ENCODE assay signal across 9 cellular contexts in the genomic region with DNA sequence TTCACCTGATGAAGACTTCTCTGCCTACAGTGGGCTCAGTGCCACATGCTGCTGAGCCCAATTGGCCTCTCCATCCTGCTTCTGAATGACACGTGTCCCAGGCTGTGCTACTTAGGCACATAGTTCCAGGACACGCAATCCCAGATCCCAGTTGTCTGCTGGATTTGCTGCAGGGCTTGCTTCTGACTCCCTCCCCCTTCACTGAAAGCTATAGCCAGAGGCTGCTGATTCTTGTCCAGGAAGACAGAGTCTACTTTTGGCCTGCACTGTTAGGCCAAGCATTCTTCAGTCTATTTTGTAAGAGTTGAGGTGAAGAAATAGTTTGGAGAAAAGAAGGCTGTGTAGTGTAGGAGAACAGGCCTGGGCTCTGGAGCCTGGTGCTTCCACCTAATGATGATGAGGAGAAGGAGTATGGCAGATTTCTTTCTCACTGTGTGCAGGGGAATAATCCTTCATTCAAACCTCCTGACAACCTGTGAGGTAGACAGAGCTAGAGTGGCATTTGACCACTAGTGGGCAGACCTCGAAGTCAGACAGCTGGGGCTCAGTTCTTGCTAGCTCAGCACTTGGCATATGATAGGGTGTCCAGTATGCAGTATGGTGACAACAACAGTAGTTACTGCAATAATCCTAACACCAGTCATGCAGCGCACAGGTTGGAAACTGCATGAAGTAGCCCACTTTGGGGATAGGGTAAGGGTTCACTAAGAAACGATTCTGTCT. TPM values are rescaled to one million over a fixed set of nuclear protein-coding genes. Genes with fewer than 3 reads are reported as not detected.
DNase-seq lines count a peak whose midpoint lies in the region; ATAC-seq, FAIRE-seq and TF ChIP-seq lines count a peak whose summit lies in the region.
"Had no signal": no experiment of that assay in that cellular context is flagged by ENCODE, and none has a peak within 500 bp of the region (broad histone marks: within the 10 kb centered on the region; RNA-seq: fewer than 3 reads in every experiment).

No MANE protein-coding gene starts in this region.

- DNase-seq in D721Med (ENCODE audit: insufficient read length, low spot score) (no peak), H7 (peak; percentile 38), UCSD-AML1 (lab: John Stamatoyannopoulos, UW; ENCODE audit: unreplicated experiment) (peak; percentile 37), right atrium auricular region (ENCODE audit: low spot score) (peak; percentile 75), thoracic aorta (ENCODE audit: low spot score) (peak; percentile 25), retina (no peak), globus pallidus (ENCODE audit: low spot score) (no peak)

- TF ChIP-seq CTCF in D721Med (IDR thresholded peaks at IDR 0.05; ENCODE audit: insufficient read depth, missing control alignments): peak; percentile 40
- peak in 1 of 2 donors; percentile 44 for TF ChIP-seq CTCF in right atrium auricular region (IDR thresholded peaks at IDR 0.05)
- TF ChIP-seq CTCF in thoracic aorta (IDR thresholded peaks at IDR 0.05): peak; percentile 21

- H3K27me3 ChIP-seq in H7 (ENCODE audit: control insufficient read depth, insufficient read depth, low read length) (no peaks in the 10 kb centered on the region), right atrium auricular region (no peaks in the 10 kb centered on the region), thoracic aorta (replicated peaks; ENCODE audit: insufficient read depth) (no peaks in the 10 kb centered on the region)
- H3K27me3 ChIP-seq: ovary had no signal

- H3K27ac ChIP-seq in right atrium auricular region: peak overlapping the region in 1 of 2 donors; percentile 37
- H3K27ac ChIP-seq in thoracic aorta: peak overlapping the region; percentile 70 to 79
- H3K27ac ChIP-seq: ovary had no signal

- FAIRE-seq in D721Med (lab: Jason Lieb, UNC): no peak

- H3K4me1 ChIP-seq in right atrium auricular region: peaks cover 0 to 13% of the 10 kb centered on the region in 2 donors
- peaks cover 29 to 68% of the 10 kb centered on the region in 2 donors for H3K4me1 ChIP-seq in thoracic aorta (ENCODE audit: control insufficient read depth in 1 of 2, low read depth in 2 of 2)

- no peaks in the 10 kb centered on the region for H3K36me3 ChIP-seq in H7 (replicated peaks; ENCODE audit: control insufficient read depth, insufficient read depth, low read length)
- no peaks in the 10 kb centered on the region for H3K36me3 ChIP-seq in right atrium auricular region
- no peaks in the 10 kb centered on the region for H3K36me3 ChIP-seq in thoracic aorta
- H3K36me3 ChIP-seq: ovary had no signal

- ATAC-seq in thoracic aorta (ENCODE audit: insufficient number of reproducible peaks, low FRiP score, low read depth) (peak; percentile 70), HG02571 (IDR thresholded peaks at IDR 0.05; ENCODE audit: unreplicated experiment) (no peak)

- H3K9me3 ChIP-seq in right atrium auricular region: no peaks in the 10 kb centered on the region
- no peaks in the 10 kb centered on the region for H3K9me3 ChIP-seq in thoracic aorta
- H3K9me3 ChIP-seq: ovary had no signal

- H3K4me3 ChIP-seq in H7 (ENCODE audit: insufficient read depth, low read depth, low read length) (no peak overlapping the region), right atrium auricular region (no peak overlapping the region), thoracic aorta (no peak overlapping the region)
- H3K4me3 ChIP-seq: ovary had no signal

RNA-seq across cellular contexts. Expression of gene ASPN, which starts 19.5 kb away (rescaled TPM):
- not detected in 2 replicates for total RNA-seq in H7 (2014; rRNA removed; shearing (Covaris generic))
- 10 to 100 TPM in 1 of 2 donors, 1 to 10 TPM in 1; 3.9 to 29.0 TPM for total RNA-seq in right atrium auricular region
- 100 to 1,000 TPM; 110 to 122 TPM for total RNA-seq in thoracic aorta

RNA-seq across cellular contexts. Expression of gene ECM2, which starts 34.0 kb away (rescaled TPM):
- not detected in 2 replicates for total RNA-seq in H7 (2014; rRNA removed; shearing (Covaris generic))
- 10 to 100 TPM in 1 of 2 donors, 1 to 10 TPM in 1; 7.3 to 18.5 TPM for total RNA-seq in right atrium auricular region
- total RNA-seq in thoracic aorta: 10 to 100 TPM; 63.6 to 78.7 TPM

Comparison
In these comparisons a context has a peak if more than half of its experiments do, and no peak if none do; other contexts are left out.
1. DNase-seq: peak in H7 (single experiment), UCSD-AML1 (single experiment), right atrium auricular region (single experiment) and thoracic aorta (single experiment); none in D721Med (single experiment), retina (single experiment) and globus pallidus (single experiment).